ENCODE assay signal across 8 cellular contexts in the genomic region with DNA sequence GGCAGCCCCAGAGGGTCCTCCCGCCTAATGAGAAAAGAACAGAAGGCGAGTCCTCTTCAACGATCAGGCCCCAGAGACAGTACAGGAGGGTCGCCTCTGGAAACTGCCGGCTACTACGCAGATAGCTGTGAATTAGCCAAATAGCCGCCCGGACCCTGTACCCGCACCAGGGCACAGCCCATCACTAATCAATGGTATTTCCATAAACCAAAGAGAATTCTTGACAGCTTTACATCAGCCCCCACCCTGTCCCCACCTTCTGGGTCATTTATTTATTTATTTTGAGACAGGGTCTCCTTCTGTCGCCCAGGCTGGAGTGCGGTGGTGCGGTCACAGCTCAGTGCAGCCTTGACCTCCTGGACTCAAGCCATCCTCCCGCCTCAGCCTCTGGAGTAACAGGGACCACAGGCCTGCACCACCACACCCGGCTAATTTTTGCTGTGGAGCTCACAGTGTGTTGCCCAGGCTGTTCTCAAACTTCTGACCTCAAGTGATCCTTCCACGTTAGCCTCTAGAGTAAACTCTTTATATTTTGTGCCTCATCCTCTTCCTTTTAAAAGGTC. TPM values are rescaled to one million over a fixed set of nuclear protein-coding genes. Genes with fewer than 3 reads are reported as not detected.
DNase-seq lines count a peak whose midpoint lies in the region; ATAC-seq and TF ChIP-seq lines count a peak whose summit lies in the region.

No MANE protein-coding gene starts in this region.

- peak overlapping the region; percentile 97 for H3K4ac ChIP-seq in mesendoderm (ENCODE audit: low read depth, low read length)

- H2BK5ac ChIP-seq in mesendoderm (ENCODE audit: low read length) = no peak overlapping the region

- H3K4me1 Mint-ChIP-seq in activated naive CD4-positive, alpha-beta T cell treated with anti-CD3 and anti-CD28 coated beads for 36 hours (ENCODE audit: low read depth) = peaks cover 33% of the 10 kb centered on the region

- H3K79me2 ChIP-seq in mesendoderm (ENCODE audit: control insufficient read depth, insufficient read depth, low read length) = peaks cover 6% of the 10 kb centered on the region

- peaks cover 3% of the 10 kb centered on the region for H3K9me3 Mint-ChIP-seq in activated naive CD4-positive, alpha-beta T cell treated with anti-CD3 and anti-CD28 coated beads for 36 hours

- H3K4me3 Mint-ChIP-seq in activated naive CD4-positive, alpha-beta T cell treated with anti-CD3 and anti-CD28 coated beads for 36 hours = peak overlapping the region; percentile 85

- H3K9me3 ChIP-seq in body of pancreas = no peaks in the 10 kb centered on the region

- no peak overlapping the region for H3K23ac ChIP-seq in mesendoderm (ENCODE audit: low read length)

- peak overlapping the region; percentile 98 for H3K56ac ChIP-seq in mesendoderm (ENCODE audit: low read length)

- H4K5ac ChIP-seq in mesendoderm (ENCODE audit: low read length) = no peak overlapping the region

- H3K36me3 ChIP-seq in body of pancreas (replicated peaks in 1 of 2; ENCODE audit: insufficient read depth in 1 of 2, low read depth in 2 of 2) (no peaks in the 10 kb centered on the region), mesendoderm (ENCODE audit: control insufficient read depth, insufficient read depth, low read length) (no peaks in the 10 kb centered on the region), urinary bladder (ENCODE audit: insufficient read depth) (no peaks in the 10 kb centered on the region)

- peak overlapping the region; percentile 13 for H4K8ac ChIP-seq in mesendoderm (ENCODE audit: low read depth, low read length)

- H3K4me2 ChIP-seq in mesendoderm (ENCODE audit: low read length) = peak overlapping the region; percentile 39

- intact Hi-C loops in activated naive CD4-positive, alpha-beta T cell treated with anti-CD3 and anti-CD28 coated beads for 36 hours (cut with micrococcal nuclease) = loop anchor here (1.0 to 5.0 kb wide), 3 partner anchors 18 to 232 kb away; a partner anchor contains a TSS
- intact Hi-C loops in body of pancreas (cut with DNase I) = no loop called here

- no peak overlapping the region for H3K18ac ChIP-seq in mesendoderm (ENCODE audit: low read length)

- H3K27ac Mint-ChIP-seq in activated naive CD4-positive, alpha-beta T cell treated with anti-CD3 and anti-CD28 coated beads for 36 hours = peak overlapping the region; percentile 82

- peaks cover 1% of the 10 kb centered on the region for H3K36me3 Mint-ChIP-seq in activated naive CD4-positive, alpha-beta T cell treated with anti-CD3 and anti-CD28 coated beads for 36 hours (ENCODE audit: low read depth)

- no peak overlapping the region for H2AK5ac ChIP-seq in mesendoderm (ENCODE audit: low read length)

- H3K79me1 ChIP-seq in mesendoderm (ENCODE audit: low read length) = peaks cover 4% of the 10 kb centered on the region

- 45 to 59% methylated on average over 15 of the region's 15 CpGs for WGBS in body of pancreas, 2 donors
- no CpG with 5 or more reads among the region's 15 CpGs for WGBS in mesendoderm (ENCODE audit: extremely low coverage, insufficient coverage, low lambda C conversion rate)
- 61% methylated on average over 15 of the region's 15 CpGs for WGBS in urinary bladder

- H2BK15ac ChIP-seq in mesendoderm (replicated peaks; ENCODE audit: low read depth) = no peak overlapping the region

- H3K27ac ChIP-seq in body of pancreas (peak overlapping the region; percentile 75 to 90 (median 82)), mesendoderm (ENCODE audit: low read depth, low read length) (no peak overlapping the region), urinary bladder (ENCODE audit: low read depth) (peak overlapping the region; percentile 79)

- H3K4me1 ChIP-seq in body of pancreas (peaks cover 23% of the 10 kb centered on the region), mesendoderm (ENCODE audit: control insufficient read depth, low read depth, low read length) (peaks cover 3% of the 10 kb centered on the region), urinary bladder (ENCODE audit: insufficient read depth) (no peaks in the 10 kb centered on the region)

- H3K9ac ChIP-seq in mesendoderm (ENCODE audit: low read length) = peak overlapping the region; percentile 92

- CTCF ChIA-PET in activated naive CD4-positive, alpha-beta T cell treated with anti-CD3 and anti-CD28 coated beads for 36 hours (lab: Charles Lee) = no interaction called here

- DNase-seq in activated naive CD4-positive, alpha-beta T cell treated with anti-CD3 and anti-CD28 coated beads for 36 hours = no peak
- DNase-seq in activated naive CD4-positive, alpha-beta T cell (lab: John Stamatoyannopoulos, UW) = no peak
- DNase-seq in body of pancreas (no peak), mesendoderm (no peak), superior temporal gyrus (ENCODE audit: extremely low spot score) (no peak)

- no peak overlapping the region for H2BK120ac ChIP-seq in mesendoderm (ENCODE audit: low read depth, low read length)

- H3K27me3 ChIP-seq in body of pancreas (no peaks in the 10 kb centered on the region), mesendoderm (ENCODE audit: insufficient read depth, low read length, poor library complexity) (no peaks in the 10 kb centered on the region)

- H3K4me3 ChIP-seq in body of pancreas (peak overlapping the region; percentile 71 to 91), mesendoderm (ENCODE audit: low read length) (peak overlapping the region; percentile 57), urinary bladder (ENCODE audit: low read depth, low read length) (peak overlapping the region; percentile 94)

- ATAC-seq in body of pancreas (no peak), GM18519 (IDR thresholded peaks at IDR 0.05; ENCODE audit: low FRiP score, unreplicated experiment) (no peak), GM19455 (IDR thresholded peaks at IDR 0.05; ENCODE audit: unreplicated experiment) (no peak)

- TF ChIP-seq CTCF in body of pancreas (IDR thresholded peaks at IDR 0.05) = no peak

- no peak for TF ChIP-seq POLR2A in body of pancreas (IDR thresholded peaks at IDR 0.05)

- no peaks in the 10 kb centered on the region for H3K27me3 Mint-ChIP-seq in activated naive CD4-positive, alpha-beta T cell treated with anti-CD3 and anti-CD28 coated beads for 36 hours (ENCODE audit: low read depth)

RNA-seq across cellular contexts. Expression of a gene that starts 0.8 kb away (rescaled TPM):
- 10 to 100 TPM; 31.7 to 34.5 TPM for total RNA-seq in activated naive CD4-positive, alpha-beta T cell treated with anti-CD3 and anti-CD28 coated beads for 36 hours
- 100 to 1,000 TPM in 1 of 2 donors, 10 to 100 TPM in 1; 27.2 to 115 TPM for total RNA-seq in body of pancreas
- 26.8 TPM for polyA plus RNA-seq in mesendoderm (2013, experiment 1 of 2)
- polyA plus RNA-seq in mesendoderm (2013, experiment 2 of 2) = 28.0 TPM
- total RNA-seq in urinary bladder = 19.6 TPM
- polyA plus RNA-seq in urinary bladder = 64.0 TPM

RNA-seq across cellular contexts. Expression of a gene that starts 13.1 kb away (rescaled TPM):
- not detected for total RNA-seq in activated naive CD4-positive, alpha-beta T cell treated with anti-CD3 and anti-CD28 coated beads for 36 hours
- total RNA-seq in body of pancreas (not detected), urinary bladder (not detected)
- polyA plus RNA-seq in mesendoderm (2013, experiment 1 of 2) = 0.03 TPM
- polyA plus RNA-seq in mesendoderm (2013, experiment 2 of 2) = 0.04 TPM
- polyA plus RNA-seq in urinary bladder = 0.10 TPM

RNA-seq across cellular contexts. Expression of a gene that starts 17.5 kb away (rescaled TPM):
- total RNA-seq in activated naive CD4-positive, alpha-beta T cell treated with anti-CD3 and anti-CD28 coated beads for 36 hours = 10 to 100 TPM; 68.1 to 76.1 TPM
- total RNA-seq in body of pancreas (10 to 100 TPM; 25.4 to 76.5 TPM), urinary bladder (10.6 TPM)
- polyA plus RNA-seq in mesendoderm (2013, experiment 1 of 2) = 31.2 TPM
- 31.3 TPM for polyA plus RNA-seq in mesendoderm (2013, experiment 2 of 2)
- 39.7 TPM for polyA plus RNA-seq in urinary bladder

RNA-seq across cellular contexts. Expression of a gene that starts 31.3 kb away (rescaled TPM):
- 1 to 10 TPM in 1 of 2 experiments, under 1 TPM in 1; 0.74 to 1.8 TPM for total RNA-seq in activated naive CD4-positive, alpha-beta T cell treated with anti-CD3 and anti-CD28 coated beads for 36 hours
- total RNA-seq in body of pancreas (1 to 10 TPM; 2.1 to 2.3 TPM), urinary bladder (0.37 TPM)
- 0.08 TPM for polyA plus RNA-seq in mesendoderm (2013, experiment 1 of 2)
- polyA plus RNA-seq in mesendoderm (2013, experiment 2 of 2) = 0.35 TPM
- 0.86 TPM for polyA plus RNA-seq in urinary bladder

RNA-seq across cellular contexts. Expression of a gene that starts 44.8 kb away (rescaled TPM):
- under 1 TPM in 1 of 2 experiments, not detected in 1; 0.31 TPM for total RNA-seq in activated naive CD4-positive, alpha-beta T cell treated with anti-CD3 and anti-CD28 coated beads for 36 hours
- total RNA-seq in body of pancreas = not detected
- not detected for polyA plus RNA-seq in mesendoderm (2013, experiment 1 of 2)
- polyA plus RNA-seq in mesendoderm (2013, experiment 2 of 2) = not detected
- total RNA-seq in urinary bladder = not detected
- not detected for polyA plus RNA-seq in urinary bladder
